Comparison of ENCODE assay signal across 1 cellular context in genomic region chr19:2249880-2250764, GRCh38.
TF ChIP-seq lines count a peak whose summit lies in the region.

No MANE protein-coding gene starts in this region.

TF ChIP-seq in K562, 482 proteins besides CTCF, POLR2A, EP300 and RAD21:
- TF ChIP-seq E2F4 (CRISPR knock-in tag; IDR thresholded peaks at IDR 0.05; ENCODE audit: low read depth) (no peak), TRIM25 (IDR thresholded peaks at IDR 0.05; ENCODE audit: borderline replicate concordance) (no peak), HES1 (IDR thresholded peaks at IDR 0.05; ENCODE audit: low read depth) (no peak), CBX3 (IDR thresholded peaks at IDR 0.05; ENCODE audit: borderline replicate concordance in 1 of 2, low read length in 2 of 2) (no peak), SPI1 (IDR thresholded peaks at IDR 0.05; ENCODE audit: borderline replicate concordance, low read depth, low read length) (no peak), TBP (optimal IDR thresholded peaks at IDR 0.05; ENCODE audit: low read depth, low read length) (no peak), ARID1B (IDR thresholded peaks at IDR 0.05) (no peak), HOMEZ (CRISPR knock-in tag; IDR thresholded peaks at IDR 0.05) (no peak), HMGXB4 (CRISPR knock-in tag; IDR thresholded peaks at IDR 0.05) (no peak), HMGN3 (IDR thresholded peaks at IDR 0.05; ENCODE audit: borderline replicate concordance, extremely low read depth, insufficient read length, low read depth, low read length) (peak; percentile 5), HNRNPL (IDR thresholded peaks at IDR 0.05; ENCODE audit: low read depth, low read length) (peak; percentile 66), POLR2G (IDR thresholded peaks at IDR 0.05; ENCODE audit: low read depth, low read length) (peak; percentile 81), NFATC3 (IDR thresholded peaks at IDR 0.05) (no peak), HCFC1 (IDR thresholded peaks at IDR 0.05; ENCODE audit: low read depth, low read length) (no peak), SRSF7 (optimal IDR thresholded peaks at IDR 0.05; ENCODE audit: low read depth, low read length) (no peak), FIP1L1 (IDR thresholded peaks at IDR 0.05; ENCODE audit: low read depth, low read length, poor library complexity, severe bottlenecking) (peak; percentile 74), ZNF644 (tag; IDR thresholded peaks at IDR 0.05; ENCODE audit: low read depth) (no peak), SUPT5H (IDR thresholded peaks at IDR 0.05) (peak; percentile 39; the same call in 1 of the 2 replicates), PKNOX1 (IDR thresholded peaks at IDR 0.05) (no peak), GATAD2B (IDR thresholded peaks at IDR 0.05; ENCODE audit: borderline replicate concordance) (no peak), NONO (IDR thresholded peaks at IDR 0.05; ENCODE audit: low read depth in 2 of 2, low read length in 1 of 2) (no peak), PHF21A (IDR thresholded peaks at IDR 0.05; ENCODE audit: borderline replicate concordance, low read depth) (no peak), NR3C1 (CRISPR knock-in tag; IDR thresholded peaks at IDR 0.05) (no peak), RUNX1 (IDR thresholded peaks at IDR 0.05; ENCODE audit: low read depth) (no peak), ZFP36 (IDR thresholded peaks at IDR 0.05; ENCODE audit: low read depth, low read length, partially characterized antibody) (no peak), ZNF280B (CRISPR knock-in tag; IDR thresholded peaks at IDR 0.05) (no peak), TOE1 (IDR thresholded peaks at IDR 0.05; ENCODE audit: borderline replicate concordance) (no peak), TOE1 (CRISPR knock-in tag; IDR thresholded peaks at IDR 0.05; ENCODE audit: borderline replicate concordance, low read depth) (no peak), RBM22 (IDR thresholded peaks at IDR 0.05; ENCODE audit: low read depth, low read length, poor library complexity, severe bottlenecking) (peak; percentile 96), KLF10 (CRISPR knock-in tag; IDR thresholded peaks at IDR 0.05) (no peak), CEBPB (tag; IDR thresholded peaks at IDR 0.05) (no peak), ZNF699 (CRISPR knock-in tag; IDR thresholded peaks at IDR 0.05; ENCODE audit: insufficient replicate concordance) (no peak), MTA2 (IDR thresholded peaks at IDR 0.05; ENCODE audit: low read depth) (no peak), ZBTB33 (CRISPR knock-in tag; IDR thresholded peaks at IDR 0.05) (peak; percentile 98), ZBTB7A (IDR thresholded peaks at IDR 0.05; ENCODE audit: borderline replicate concordance, control insufficient read depth, low read depth, low read length) (0 out of 2 replicates have a peak, but pooled peaks have one; percentile 15), XRCC4 (IDR thresholded peaks at IDR 0.05; ENCODE audit: extremely low read depth, insufficient read depth, insufficient read length) (no peak), RBFOX2 (IDR thresholded peaks at IDR 0.05; ENCODE audit: low read depth, low read length) (peak; percentile 49), RFX5 (IDR thresholded peaks at IDR 0.05; ENCODE audit: low read depth, low read length) (no peak)
